ENCODE assay signal across 10 cellular contexts in genomic region chr15:77060560-77060959, GRCh38. TPM values are rescaled to one million over a fixed set of nuclear protein-coding genes. Genes with fewer than 3 reads are reported as not detected.
DNase-seq lines count a peak whose midpoint lies in the region; ATAC-seq and TF ChIP-seq lines count a peak whose summit lies in the region.
"Had no signal": no experiment of that assay in that cellular context is flagged by ENCODE, and none has a peak within 500 bp of the region (broad histone marks: within the 10 kb centered on the region; RNA-seq: fewer than 3 reads in every experiment).

No MANE protein-coding gene starts in this region.

- H3K27ac ChIP-seq in adrenal gland = peak overlapping the region in 3 of 5 donors; percentile 64 to 69 (median 68)

- peaks cover 32 to 40% of the 10 kb centered on the region in 2 donors for H3K4me1 ChIP-seq in adrenal gland (replicated peaks in 1 of 2)

- no peaks in the 10 kb centered on the region for H3K36me3 ChIP-seq in adrenal gland (replicated peaks in 1 of 2)

- peaks cover 29% of the 10 kb centered on the region for H3K4me1 Mint-ChIP-seq in glutamatergic neuron (ENCODE audit: low read depth, unreplicated experiment)

- peaks cover 4% of the 10 kb centered on the region for H3K9me3 Mint-ChIP-seq in glutamatergic neuron (ENCODE audit: unreplicated experiment)
- H3K9me3 Mint-ChIP-seq: natural killer cell had no signal

- ATAC-seq in GM21576 (IDR thresholded peaks at IDR 0.05; ENCODE audit: unreplicated experiment) (no peak), GM18861 (IDR thresholded peaks at IDR 0.05; ENCODE audit: unreplicated experiment) (no peak)
- ATAC-seq: natural killer cell had no signal

- peak overlapping the region; percentile 24 for H3K27ac Mint-ChIP-seq in glutamatergic neuron (ENCODE audit: unreplicated experiment)
- H3K27ac Mint-ChIP-seq: natural killer cell had no signal

- intact Hi-C loops in adrenal gland (cut with DNase I) = no loop called here

- H3K27me3 ChIP-seq in adrenal gland = no peaks in the 10 kb centered on the region

- no peaks in the 10 kb centered on the region for H3K36me3 Mint-ChIP-seq in glutamatergic neuron (ENCODE audit: unreplicated experiment)
- H3K36me3 Mint-ChIP-seq: natural killer cell had no signal

- H3K4me3 ChIP-seq in GM08714 (ENCODE audit: low read length) (peak overlapping the region; percentile 45; the same call in 1 of the 2 replicates), adrenal gland (peak overlapping the region in 1 of 4 donors; percentile 2), skeletal muscle cell (ENCODE audit: low read depth, low read length) (no peak overlapping the region)

- TF ChIP-seq POLR2A in adrenal gland (IDR thresholded peaks at IDR 0.05) = no peak

- peak in 3 of 7 donors; percentile 24 to 62 (median 41) for DNase-seq in adrenal gland
- DNase-seq in glutamatergic neuron = no peak
- DNase-seq in skeletal muscle cell (ENCODE audit: low read depth) = peak; percentile 47
- no peak for DNase-seq in NCI-H526 treated with DMSO at 0.1 percent for 48 hours (lab: John Stamatoyannopoulos, UW)
- DNase-seq in RKO (ENCODE audit: low spot score) = no peak
- DNase-seq: natural killer cell; stimulated activated CD4-positive, alpha-beta T cell treated with anti-CD3 and anti-CD28 coated beads, Interleukin-4, amount 100 ng/mL, for 1 hour had no signal

- H3K9me3 ChIP-seq in adrenal gland (replicated peaks in 1 of 3) = no peaks in the 10 kb centered on the region

- H3K4me3 Mint-ChIP-seq in glutamatergic neuron (ENCODE audit: unreplicated experiment) = no peak overlapping the region
- H3K4me3 Mint-ChIP-seq: natural killer cell had no signal

- H3K27me3 Mint-ChIP-seq in glutamatergic neuron (ENCODE audit: unreplicated experiment) = no peaks in the 10 kb centered on the region

- TF ChIP-seq CTCF in adrenal gland (IDR thresholded peaks at IDR 0.05) = no peak
- TF ChIP-seq CTCF in glutamatergic neuron (IDR thresholded peaks at IDR 0.05; ENCODE audit: partially characterized antibody, unreplicated experiment) = no peak

RNA-seq across cellular contexts. Expression of gene TSPAN3, which starts 10.3 kb away (rescaled TPM):
- total RNA-seq in adrenal gland (100 to 1,000 TPM; 181 to 387 (median 230) TPM), glutamatergic neuron (ENCODE audit: unreplicated experiment) (190 TPM)
- 100 to 1,000 TPM; 129 to 256 (median 202) TPM for polyA plus RNA-seq in adrenal gland
